In the genomic region with DNA sequence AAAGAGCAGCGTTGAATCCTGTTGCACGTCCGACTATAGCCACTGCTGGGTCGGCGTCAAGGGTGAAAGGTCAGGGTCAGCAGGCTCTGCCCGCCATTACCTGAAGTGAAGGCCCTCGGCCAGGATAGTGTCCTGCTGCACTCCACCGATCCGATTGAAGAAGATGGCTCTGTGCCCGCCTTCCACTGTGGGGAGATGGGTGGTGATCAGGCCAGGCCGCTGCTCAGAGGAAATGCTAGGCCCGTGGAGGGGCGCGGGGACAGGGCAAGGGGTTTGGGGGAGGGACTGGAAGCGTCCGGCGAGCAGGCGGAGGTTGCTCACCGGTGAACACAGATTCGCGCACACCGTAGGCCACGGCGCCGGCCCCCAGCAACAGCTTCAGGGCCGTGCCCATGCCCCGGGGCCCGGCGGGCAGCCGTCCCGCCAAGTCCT, we compare ENCODE assay signal across 6 cellular contexts. TPM values are rescaled to one million over a fixed set of nuclear protein-coding genes. Genes with fewer than 3 reads are reported as not detected.
DNase-seq lines count a peak whose midpoint lies in the region; ATAC-seq lines count a peak whose summit lies in the region.

No MANE protein-coding gene starts in this region.

- H3K27ac ChIP-seq in mesodermal cell (ENCODE audit: low read depth, low read length, severe bottlenecking), result peak overlapping the region; percentile 77

- H3K4me3 ChIP-seq in mesodermal cell (ENCODE audit: extremely low read depth, insufficient read depth, low read length, poor library complexity, severe bottlenecking), result peak overlapping the region; percentile 78

- H3K9me3 Mint-ChIP-seq in activated CD8-positive, alpha-beta memory T cell treated with anti-CD3 and anti-CD28 coated beads, Interleukin-2, amount 10 ng/mL, durations not matched to agents 7 days and 5 days (ENCODE audit: low read depth), result no peaks in the 10 kb centered on the region
- H3K9me3 Mint-ChIP-seq in activated T-helper 17 cell treated with anti-CD3 and anti-CD28 coated beads, Interleukin-2, amount 50 U/mL, for 72 hours, result no peaks in the 10 kb centered on the region

- ATAC-seq in activated CD8-positive, alpha-beta memory T cell treated with anti-CD3 and anti-CD28 coated beads, Interleukin-2, amount 10 ng/mL, durations not matched to agents 7 days and 5 days, result peak; percentile 35
- peak; percentile 3 for ATAC-seq in activated T-helper 17 cell treated with anti-CD3 and anti-CD28 coated beads, Interleukin-2, amount 50 U/mL, for 72 hours (replicated peaks)

- H3K36me3 ChIP-seq in mesodermal cell (ENCODE audit: control insufficient read depth, insufficient read depth, low read length), result peaks cover 71% of the 10 kb centered on the region

- CTCF ChIA-PET in activated CD8-positive, alpha-beta memory T cell treated with anti-CD3 and anti-CD28 coated beads, Interleukin-2, amount 10 ng/mL, durations not matched to agents 7 days and 5 days (lab: Charles Lee), result interaction anchor here (1.1 to 3.3 kb wide), 4 partner anchors 11 to 97 kb away, joined by 3 to 74 read pairs (median 8); partner anchors contain the start of genes C12orf57, PTPN6, RNU7-1 and SPSB2

- peak overlapping the region; percentile 100 for H3K27ac Mint-ChIP-seq in activated CD8-positive, alpha-beta memory T cell treated with anti-CD3 and anti-CD28 coated beads, Interleukin-2, amount 10 ng/mL, durations not matched to agents 7 days and 5 days
- peak overlapping the region; percentile 96 for H3K27ac Mint-ChIP-seq in activated T-helper 17 cell treated with anti-CD3 and anti-CD28 coated beads, Interleukin-2, amount 50 U/mL, for 72 hours

- no peak for DNase-seq in activated CD8-positive, alpha-beta memory T cell treated with anti-CD3 and anti-CD28 coated beads, Interleukin-2, amount 10 ng/mL, durations not matched to agents 7 days and 5 days
- no peak for DNase-seq in activated CD8-positive, alpha-beta memory T cell treated with anti-CD3 and anti-CD28 coated beads, Interleukin-2, amount 50 U/mL, for 48 hours
- no peak for DNase-seq in NCI-H1436 treated with DMSO at 0.1 percent for 48 hours (lab: John Stamatoyannopoulos, UW)
- no peak for DNase-seq in islet precursor cell

- no peaks in the 10 kb centered on the region for H3K9me3 ChIP-seq in mesodermal cell (ENCODE audit: control insufficient read depth, low read length)

- no peaks in the 10 kb centered on the region for H3K27me3 Mint-ChIP-seq in activated CD8-positive, alpha-beta memory T cell treated with anti-CD3 and anti-CD28 coated beads, Interleukin-2, amount 10 ng/mL, durations not matched to agents 7 days and 5 days
- H3K27me3 Mint-ChIP-seq in activated T-helper 17 cell treated with anti-CD3 and anti-CD28 coated beads, Interleukin-2, amount 50 U/mL, for 72 hours, result no peaks in the 10 kb centered on the region

- peaks cover 56% of the 10 kb centered on the region for H3K36me3 Mint-ChIP-seq in activated CD8-positive, alpha-beta memory T cell treated with anti-CD3 and anti-CD28 coated beads, Interleukin-2, amount 10 ng/mL, durations not matched to agents 7 days and 5 days
- H3K36me3 Mint-ChIP-seq in activated T-helper 17 cell treated with anti-CD3 and anti-CD28 coated beads, Interleukin-2, amount 50 U/mL, for 72 hours (ENCODE audit: low read depth), result peaks cover 98% of the 10 kb centered on the region

- H3K4me3 Mint-ChIP-seq in activated CD8-positive, alpha-beta memory T cell treated with anti-CD3 and anti-CD28 coated beads, Interleukin-2, amount 10 ng/mL, durations not matched to agents 7 days and 5 days, result peak overlapping the region; percentile 100
- H3K4me3 Mint-ChIP-seq in activated T-helper 17 cell treated with anti-CD3 and anti-CD28 coated beads, Interleukin-2, amount 50 U/mL, for 72 hours, result peak overlapping the region; percentile 93

- peaks cover 66% of the 10 kb centered on the region for H3K4me1 Mint-ChIP-seq in activated CD8-positive, alpha-beta memory T cell treated with anti-CD3 and anti-CD28 coated beads, Interleukin-2, amount 10 ng/mL, durations not matched to agents 7 days and 5 days
- peaks cover 24% of the 10 kb centered on the region for H3K4me1 Mint-ChIP-seq in activated T-helper 17 cell treated with anti-CD3 and anti-CD28 coated beads, Interleukin-2, amount 50 U/mL, for 72 hours

- peaks cover 10% of the 10 kb centered on the region for H3K4me1 ChIP-seq in mesodermal cell (ENCODE audit: control insufficient read depth, insufficient read depth, low read length, poor library complexity, severe bottlenecking)

- WGBS in mesodermal cell (ENCODE audit: insufficient coverage in 2 of 2), 2 experiments, result 0% methylated on average over 27 to 30 of the region's 31 CpGs

RNA-seq across cellular contexts. Expression of gene PHB2, which starts 0.4 kb away (rescaled TPM):
- 100 to 1,000 TPM; 211 to 271 TPM for total RNA-seq in activated CD8-positive, alpha-beta memory T cell treated with anti-CD3 and anti-CD28 coated beads, Interleukin-2, amount 10 ng/mL, durations not matched to agents 7 days and 5 days
- total RNA-seq in activated T-helper 17 cell treated with anti-CD3 and anti-CD28 coated beads, Interleukin-2, amount 50 U/mL, for 72 hours, result 100 to 1,000 TPM; 285 to 436 TPM
- 267 TPM for polyA plus RNA-seq in mesodermal cell (2013, experiment 1 of 2)
- polyA plus RNA-seq in mesodermal cell (2013, experiment 2 of 2), result 253 TPM

RNA-seq across cellular contexts. Expression of gene EMG1, which starts 0.6 kb away (rescaled TPM):
- 10 to 100 TPM; 59.9 to 69.5 TPM for total RNA-seq in activated CD8-positive, alpha-beta memory T cell treated with anti-CD3 and anti-CD28 coated beads, Interleukin-2, amount 10 ng/mL, durations not matched to agents 7 days and 5 days
- 10 to 100 TPM; 50.9 to 90.5 TPM for total RNA-seq in activated T-helper 17 cell treated with anti-CD3 and anti-CD28 coated beads, Interleukin-2, amount 50 U/mL, for 72 hours
- 31.8 TPM for polyA plus RNA-seq in mesodermal cell (2013, experiment 1 of 2)
- polyA plus RNA-seq in mesodermal cell (2013, experiment 2 of 2), result 32.2 TPM

RNA-seq across cellular contexts. Expression of gene PTPN6, which starts 19.0 kb away (rescaled TPM):
- 100 to 1,000 TPM; 283 to 367 TPM for total RNA-seq in activated CD8-positive, alpha-beta memory T cell treated with anti-CD3 and anti-CD28 coated beads, Interleukin-2, amount 10 ng/mL, durations not matched to agents 7 days and 5 days
- total RNA-seq in activated T-helper 17 cell treated with anti-CD3 and anti-CD28 coated beads, Interleukin-2, amount 50 U/mL, for 72 hours, result 100 to 1,000 TPM; 134 to 223 TPM
- polyA plus RNA-seq in mesodermal cell (2013, experiment 1 of 2), result 10.3 TPM
- polyA plus RNA-seq in mesodermal cell (2013, experiment 2 of 2), result 6.5 TPM

RNA-seq across cellular contexts. Expression of gene C12orf57, which starts 26.3 kb away (rescaled TPM):
- total RNA-seq in activated CD8-positive, alpha-beta memory T cell treated with anti-CD3 and anti-CD28 coated beads, Interleukin-2, amount 10 ng/mL, durations not matched to agents 7 days and 5 days, result 100 to 1,000 TPM; 120 to 132 TPM
- total RNA-seq in activated T-helper 17 cell treated with anti-CD3 and anti-CD28 coated beads, Interleukin-2, amount 50 U/mL, for 72 hours, result 100 to 1,000 TPM; 192 to 307 TPM
- polyA plus RNA-seq in mesodermal cell (2013, experiment 1 of 2), result 256 TPM
- 197 TPM for polyA plus RNA-seq in mesodermal cell (2013, experiment 2 of 2)

RNA-seq across cellular contexts. Expression of gene RNU7-1, which starts 26.5 kb away (rescaled TPM):
- not detected for total RNA-seq in activated CD8-positive, alpha-beta memory T cell treated with anti-CD3 and anti-CD28 coated beads, Interleukin-2, amount 10 ng/mL, durations not matched to agents 7 days and 5 days
- total RNA-seq in activated T-helper 17 cell treated with anti-CD3 and anti-CD28 coated beads, Interleukin-2, amount 50 U/mL, for 72 hours, result not detected
- not detected for polyA plus RNA-seq in mesodermal cell (2013, experiment 1 of 2)
- polyA plus RNA-seq in mesodermal cell (2013, experiment 2 of 2), result not detected
